35 cellular contexts compared by ENCODE assay signal in genomic region chr5:93019896-93020295, GRCh38.
"Had no signal": no experiment of that assay in that cellular context is flagged by ENCODE, and none has a peak within 500 bp of the region (broad histone marks: within the 10 kb centered on the region; RNA-seq: fewer than 3 reads in every experiment).

No MANE protein-coding gene starts in this region.

- H3K4me1 ChIP-seq: adrenal gland, ascending aorta, breast epithelium, colonic mucosa, esophagus squamous epithelium, gastroesophageal sphincter, heart right ventricle had no signal

- H3K4me3 ChIP-seq: adrenal gland, ascending aorta, breast epithelium, cardiac muscle cell, colonic mucosa, esophagus squamous epithelium, gastroesophageal sphincter, heart right ventricle, hepatocyte had no signal

- H3K9me3 Mint-ChIP-seq: activated CD4-positive, alpha-beta memory T cell treated with anti-CD3 and anti-CD28 coated beads for 36 hours; activated CD4-positive, alpha-beta T cell treated with anti-CD3 and anti-CD28 coated beads, Interleukin-2, amount 10 ng/mL, durations not matched to agents 24 days and 14 days; activated naive CD4-positive, alpha-beta T cell treated with anti-CD3 and anti-CD28 coated beads, Interleukin-2, amount 50 U/mL, for 24 hours; activated naive CD8-positive, alpha-beta T cell treated with anti-CD3 and anti-CD28 coated beads for 36 hours; activated T-helper 1 cell treated with anti-CD3 and anti-CD28 coated beads, Interleukin-12 subunit alpha, Interleukin-12 subunit beta, Interleukin-2, Interleukin-4 antibody, amounts not matched to agents 30 ng/mL and 10 ng/mL and 1 ng/mL, durations not matched to agents 14 hours and 24 hours and 36 hours; activated T-helper 2 cell treated with anti-CD3 and anti-CD28 coated beads, Interferon-gamma antibody, Interleukin-2, Interleukin-4, amounts not matched to agents 10 μg/mL and 5 μg/mL and 100 μg/mL, durations not matched to agents 14 hours and 24 hours and 36 hours had no signal

- H3K9me3 ChIP-seq: adrenal gland, ascending aorta, breast epithelium, colonic mucosa, esophagus squamous epithelium, gastroesophageal sphincter, heart right ventricle had no signal

- FAIRE-seq: endometrium, endothelial cell of umbilical vein had no signal

- H3K36me3 Mint-ChIP-seq: activated CD4-positive, alpha-beta memory T cell treated with anti-CD3 and anti-CD28 coated beads for 36 hours; activated CD8-positive, alpha-beta memory T cell treated with anti-CD3 and anti-CD28 coated beads, Interleukin-2, amount 10 ng/mL, durations not matched to agents 7 days and 5 days; activated naive CD4-positive, alpha-beta T cell treated with anti-CD3 and anti-CD28 coated beads, Interleukin-2, amount 50 U/mL, for 24 hours; activated naive CD8-positive, alpha-beta T cell treated with anti-CD3 and anti-CD28 coated beads for 36 hours; brain had no signal

- H3K27me3 Mint-ChIP-seq: activated CD4-positive, alpha-beta memory T cell treated with anti-CD3 and anti-CD28 coated beads for 36 hours; activated CD4-positive, alpha-beta T cell treated with anti-CD3 and anti-CD28 coated beads for 36 hours; activated CD4-positive, alpha-beta T cell treated with anti-CD3 and anti-CD28 coated beads, Interleukin-2, amount 10 ng/mL, durations not matched to agents 24 days and 14 days; activated CD8-positive, alpha-beta memory T cell treated with anti-CD3 and anti-CD28 coated beads, Interleukin-2, amount 10 ng/mL, durations not matched to agents 7 days and 5 days; activated naive CD4-positive, alpha-beta T cell treated with anti-CD3 and anti-CD28 coated beads, Interleukin-2, amount 50 U/mL, for 24 hours; activated naive CD8-positive, alpha-beta T cell treated with anti-CD3 and anti-CD28 coated beads for 36 hours; activated naive CD8-positive, alpha-beta T cell treated with anti-CD3 and anti-CD28 coated beads, Interleukin-2, amount 50 U/mL, for 24 hours; brain had no signal

- DNase-seq: activated CD4-positive, alpha-beta memory T cell treated with anti-CD3 and anti-CD28 coated beads for 36 hours; activated CD4-positive, alpha-beta T cell treated with anti-CD3 and anti-CD28 coated beads for 36 hours; activated CD4-positive, alpha-beta T cell treated with anti-CD3 and anti-CD28 coated beads, Interleukin-2, amount 10 ng/mL, durations not matched to agents 24 days and 14 days; activated CD4-positive, CD25-positive, alpha-beta regulatory T cell; activated CD4-positive, CD25-positive, alpha-beta regulatory T cell treated with anti-CD3 and anti-CD28 coated beads, Interleukin-2, amount 50 U/mL, for 72 hours; activated CD8-positive, alpha-beta memory T cell treated with anti-CD3 and anti-CD28 coated beads, Interleukin-2, amount 10 ng/mL, durations not matched to agents 7 days and 5 days; activated CD8-positive, alpha-beta memory T cell treated with anti-CD3 and anti-CD28 coated beads, Interleukin-2, amount 50 U/mL, for 4 hours; activated CD8-positive, alpha-beta T cell treated with anti-CD3 and anti-CD28 coated beads, Interleukin-2, amount 10 ng/mL, durations not matched to agents 7 days and 5 days; activated effector memory CD4-positive, alpha-beta T cell treated with anti-CD3 and anti-CD28 coated beads, Interleukin-2, amount 50 U/mL, for 16 hours; activated naive CD4-positive, alpha-beta T cell treated with anti-CD3 and anti-CD28 coated beads for 36 hours; activated naive CD8-positive, alpha-beta T cell treated with anti-CD3 and anti-CD28 coated beads for 36 hours; activated naive CD8-positive, alpha-beta T cell treated with anti-CD3 and anti-CD28 coated beads, Interleukin-2, amount 50 U/mL, for 24 hours; activated T-cell treated with anti-CD3 and anti-CD28 coated beads, Interleukin-2, amount 50 U/mL, for 1 hour; activated T-cell treated with anti-CD3 and anti-CD28 coated beads, Interleukin-2, amount 50 U/mL, for 48 hours; adrenal gland; central memory CD4-positive, alpha-beta T cell; cerebellar nuclear complex; colonic mucosa; effector CD8-positive, alpha-beta T cell; esophagus squamous epithelium; foreskin melanocyte; heart right ventricle; T1000 had no signal

- H3K27ac Mint-ChIP-seq: activated CD4-positive, alpha-beta memory T cell treated with anti-CD3 and anti-CD28 coated beads for 36 hours; activated CD4-positive, alpha-beta T cell treated with anti-CD3 and anti-CD28 coated beads for 36 hours; activated CD4-positive, alpha-beta T cell treated with anti-CD3 and anti-CD28 coated beads, Interleukin-2, amount 10 ng/mL, durations not matched to agents 24 days and 14 days; activated CD8-positive, alpha-beta memory T cell treated with anti-CD3 and anti-CD28 coated beads, Interleukin-2, amount 10 ng/mL, durations not matched to agents 7 days and 5 days; activated CD8-positive, alpha-beta T cell treated with anti-CD3 and anti-CD28 coated beads, Interleukin-2, amount 10 ng/mL, durations not matched to agents 7 days and 5 days; activated naive CD4-positive, alpha-beta T cell treated with anti-CD3 and anti-CD28 coated beads for 36 hours; activated naive CD4-positive, alpha-beta T cell treated with anti-CD3 and anti-CD28 coated beads, Interleukin-2, amount 50 U/mL, for 24 hours; activated naive CD8-positive, alpha-beta T cell treated with anti-CD3 and anti-CD28 coated beads for 36 hours; activated naive CD8-positive, alpha-beta T cell treated with anti-CD3 and anti-CD28 coated beads, Interleukin-2, amount 50 U/mL, for 24 hours; activated T-helper 1 cell treated with anti-CD3 and anti-CD28 coated beads, Interleukin-12 subunit alpha, Interleukin-12 subunit beta, Interleukin-2, Interleukin-4 antibody, amounts not matched to agents 30 ng/mL and 10 ng/mL and 1 ng/mL, durations not matched to agents 14 hours and 24 hours and 36 hours; activated T-helper 2 cell treated with anti-CD3 and anti-CD28 coated beads, Interferon-gamma antibody, Interleukin-2, Interleukin-4, amounts not matched to agents 10 μg/mL and 5 μg/mL and 100 μg/mL, durations not matched to agents 14 hours and 24 hours and 36 hours; brain had no signal

- H3K4me3 Mint-ChIP-seq: activated CD4-positive, alpha-beta memory T cell treated with anti-CD3 and anti-CD28 coated beads for 36 hours; activated CD4-positive, alpha-beta T cell treated with anti-CD3 and anti-CD28 coated beads for 36 hours; activated CD4-positive, alpha-beta T cell treated with anti-CD3 and anti-CD28 coated beads, Interleukin-2, amount 10 ng/mL, durations not matched to agents 24 days and 14 days; activated CD8-positive, alpha-beta memory T cell treated with anti-CD3 and anti-CD28 coated beads, Interleukin-2, amount 10 ng/mL, durations not matched to agents 7 days and 5 days; activated CD8-positive, alpha-beta T cell treated with anti-CD3 and anti-CD28 coated beads, Interleukin-2, amount 10 ng/mL, durations not matched to agents 7 days and 5 days; activated naive CD4-positive, alpha-beta T cell treated with anti-CD3 and anti-CD28 coated beads for 36 hours; activated naive CD4-positive, alpha-beta T cell treated with anti-CD3 and anti-CD28 coated beads, Interleukin-2, amount 50 U/mL, for 24 hours; activated naive CD8-positive, alpha-beta T cell treated with anti-CD3 and anti-CD28 coated beads for 36 hours; activated naive CD8-positive, alpha-beta T cell treated with anti-CD3 and anti-CD28 coated beads, Interleukin-2, amount 50 U/mL, for 24 hours; activated T-helper 1 cell treated with anti-CD3 and anti-CD28 coated beads, Interleukin-12 subunit alpha, Interleukin-12 subunit beta, Interleukin-2, Interleukin-4 antibody, amounts not matched to agents 30 ng/mL and 10 ng/mL and 1 ng/mL, durations not matched to agents 14 hours and 24 hours and 36 hours; brain had no signal

- H3K4me1 Mint-ChIP-seq: activated CD4-positive, alpha-beta T cell treated with anti-CD3 and anti-CD28 coated beads for 36 hours; activated CD4-positive, alpha-beta T cell treated with anti-CD3 and anti-CD28 coated beads, Interleukin-2, amount 10 ng/mL, durations not matched to agents 24 days and 14 days; activated CD8-positive, alpha-beta memory T cell treated with anti-CD3 and anti-CD28 coated beads, Interleukin-2, amount 10 ng/mL, durations not matched to agents 7 days and 5 days; activated naive CD4-positive, alpha-beta T cell treated with anti-CD3 and anti-CD28 coated beads, Interleukin-2, amount 50 U/mL, for 24 hours; activated naive CD8-positive, alpha-beta T cell treated with anti-CD3 and anti-CD28 coated beads for 36 hours; activated naive CD8-positive, alpha-beta T cell treated with anti-CD3 and anti-CD28 coated beads, Interleukin-2, amount 50 U/mL, for 24 hours had no signal

- ATAC-seq: activated CD4-positive, alpha-beta T cell treated with anti-CD3 and anti-CD28 coated beads for 36 hours; activated CD8-positive, alpha-beta memory T cell treated with anti-CD3 and anti-CD28 coated beads, Interleukin-2, amount 10 ng/mL, durations not matched to agents 7 days and 5 days; activated CD8-positive, alpha-beta T cell treated with anti-CD3 and anti-CD28 coated beads, Interleukin-2, amount 10 ng/mL, durations not matched to agents 7 days and 5 days; activated naive CD8-positive, alpha-beta T cell treated with anti-CD3 and anti-CD28 coated beads, Interleukin-2, amount 50 U/mL, for 24 hours; gastroesophageal sphincter; heart right ventricle had no signal

- H3K27me3 ChIP-seq: adrenal gland, ascending aorta, breast epithelium, colonic mucosa, esophagus squamous epithelium, gastroesophageal sphincter, heart right ventricle, hepatocyte had no signal

- H3K4me2 ChIP-seq: hepatocyte had no signal

- H3K36me3 ChIP-seq: adrenal gland, ascending aorta, breast epithelium, cardiac muscle cell, colonic mucosa, esophagus squamous epithelium, gastroesophageal sphincter, heart right ventricle had no signal

- H2AFZ ChIP-seq: hepatocyte had no signal

- H3K27ac ChIP-seq: adrenal gland, ascending aorta, breast epithelium, cardiac muscle cell, colonic mucosa, epithelial cell of prostate, esophagus squamous epithelium, gastroesophageal sphincter, heart right ventricle, hepatocyte had no signal

- H3K79me2 ChIP-seq: hepatocyte had no signal
